8 cellular contexts compared by ENCODE assay signal in the genomic region with DNA sequence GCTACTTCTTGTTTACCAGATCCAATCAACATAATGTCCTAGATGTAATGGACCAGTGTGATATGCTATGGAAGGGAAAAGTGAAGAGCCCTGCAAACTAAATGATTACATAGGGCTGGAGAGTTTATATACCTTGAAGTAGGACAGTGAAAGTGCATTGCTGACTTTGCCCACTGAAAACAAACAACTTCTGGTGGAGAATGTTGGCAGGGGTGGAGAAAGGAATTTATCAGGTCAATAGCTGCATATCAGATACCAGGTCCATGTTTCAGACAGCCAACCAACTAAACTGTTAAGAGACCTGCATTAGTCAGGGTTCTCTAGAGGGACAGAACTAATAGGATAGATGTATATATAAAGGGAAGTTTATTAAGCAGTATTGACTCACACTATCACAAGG.
"Had no signal": no experiment of that assay in that cellular context is flagged by ENCODE, and none has a peak within 500 bp of the region (broad histone marks: within the 10 kb centered on the region; RNA-seq: fewer than 3 reads in every experiment).

No MANE protein-coding gene starts in this region.

- H3K9me3 ChIP-seq: HAP-1 had no signal

- H3K36me3 ChIP-seq: HAP-1 had no signal

- H3K4me3 ChIP-seq: GM23248, HAP-1 had no signal

- H3K4me1 ChIP-seq: HAP-1 had no signal

- ATAC-seq: HCT116 had no signal

- DNase-seq: GM23248, GOT3, H7, HFFc6, KBM-7 had no signal

- H3K27ac ChIP-seq: GM23248, HL-60 had no signal
